7 cellular contexts compared by ENCODE assay signal in genomic region chr12:56721721-56722120, GRCh38. TPM values are rescaled to one million over a fixed set of nuclear protein-coding genes. Genes with fewer than 3 reads are reported as not detected.
DNase-seq lines count a peak whose midpoint lies in the region; ATAC-seq and TF ChIP-seq lines count a peak whose summit lies in the region.
"Had no signal": no experiment of that assay in that cellular context is flagged by ENCODE, and none has a peak within 500 bp of the region (broad histone marks: within the 10 kb centered on the region; RNA-seq: fewer than 3 reads in every experiment).

No MANE protein-coding gene starts in this region.

- POLR2A ChIA-PET in HCT116 (lab: Charles Lee), result no interaction called here

- H3K27me3 ChIP-seq in HCT116 (ENCODE audit: insufficient read depth, low read length), result no peaks in the 10 kb centered on the region

- no peak for TF ChIP-seq POLR2A in HCT116 (IDR thresholded peaks at IDR 0.05; ENCODE audit: borderline replicate concordance, extremely low read depth, insufficient read depth, insufficient read length)

- no peak overlapping the region for H3K4me3 ChIP-seq in HCT116 (replicated peaks in 1 of 2; ENCODE audit: low read depth in 1 of 2, low read length in 2 of 2)

- no peaks in the 10 kb centered on the region for H3K9me3 ChIP-seq in HCT116 (ENCODE audit: control insufficient read depth in 1 of 2, insufficient read depth in 1 of 2, low read depth in 1 of 2, low read length in 2 of 2)

- DNase-seq in HCT116 (ENCODE audit: low read depth, low spot score) (no peak), natural killer cell (no peak), ureter (ENCODE audit: low spot score) (no peak)
- no peak for DNase-seq in NK-92 treated with Interleukin-12 subunit alpha and Interleukin-12 subunit beta, amount 100 ng/mL, for 24 hours (lab: John Stamatoyannopoulos, UW)

- peaks cover 82% of the 10 kb centered on the region for H3K79me2 ChIP-seq in HCT116 (ENCODE audit: insufficient read depth, low read length)

- intact Hi-C loops in HCT116 (cut with micrococcal nuclease), result no loop called here
- intact Hi-C loops in natural killer cell (cut with micrococcal nuclease), result no loop called here

- H2AFZ ChIP-seq in HCT116 (ENCODE audit: low read depth, low read length, poor library complexity, severe bottlenecking), result no peak overlapping the region

- H3K27ac ChIP-seq in HCT116 (ENCODE audit: low read depth, low read length), result peak overlapping the region; percentile 23

- no peaks in the 10 kb centered on the region for H3K9me2 ChIP-seq in HCT116 (ENCODE audit: insufficient read depth)

- no peak for ATAC-seq in HCT116
- ATAC-seq in natural killer cell, result no peak
- no peak for ATAC-seq in GM21528 (IDR thresholded peaks at IDR 0.05; ENCODE audit: low FRiP score, unreplicated experiment)

- no peak for TF ChIP-seq RAD21 in HCT116 (IDR thresholded peaks at IDR 0.05; ENCODE audit: low read depth)

- BruUV-seq in HCT116 (replicated peaks; lab: Mats Ljungman, UMichigan), result no TSS peak

- H3K27me3 Mint-ChIP-seq in activated naive CD8-positive, alpha-beta T cell, result no peaks in the 10 kb centered on the region
- no peaks in the 10 kb centered on the region for H3K27me3 Mint-ChIP-seq in natural killer cell (ENCODE audit: low read depth in 2 of 2)

- peaks cover 38% of the 10 kb centered on the region; the same call in 1 of the 2 replicates for H4K20me1 ChIP-seq in HCT116 (ENCODE audit: insufficient read depth)

- TF ChIP-seq CTCF in HCT116 (IDR thresholded peaks at IDR 0.05 in 2 of 3, conservative IDR thresholded peaks at IDR 0.05 in 1 of 3; ENCODE audit: borderline replicate concordance in 1 of 3, insufficient read depth in 1 of 3, low read depth in 2 of 3, low read length in 2 of 3) (no peak), natural killer cell (IDR thresholded peaks at IDR 0.05) (no peak)

- peaks cover 26 to 61% of the 10 kb centered on the region in 2 experiments for H3K36me3 ChIP-seq in HCT116 (ENCODE audit: control insufficient read depth in 1 of 2, insufficient read depth in 2 of 2, low read length in 2 of 2)

- peaks cover 31% of the 10 kb centered on the region for H3K36me3 Mint-ChIP-seq in activated naive CD8-positive, alpha-beta T cell
- H3K36me3 Mint-ChIP-seq in natural killer cell, result peaks cover 16% of the 10 kb centered on the region

- CTCF ChIA-PET in HCT116 (lab: Charles Lee), result no interaction called here

- RAD21 ChIA-PET in HCT116 (lab: Charles Lee; ENCODE audit: low non-redundant PET in 1 of 2, low total read pairs in 2 of 2, uncharacterized antibody in 2 of 2, unreplicated experiment in 2 of 2), result no interaction called here

- H3K27ac Mint-ChIP-seq in activated naive CD8-positive, alpha-beta T cell, result peak overlapping the region; percentile 99
- H3K27ac Mint-ChIP-seq in natural killer cell, result peak overlapping the region; percentile 84 to 98

- peak overlapping the region; percentile 99 for H3K4me3 Mint-ChIP-seq in activated naive CD8-positive, alpha-beta T cell
- peak overlapping the region; percentile 1 for H3K4me3 Mint-ChIP-seq in natural killer cell

- H3K4me1 ChIP-seq in HCT116 (ENCODE audit: control insufficient read depth in 1 of 2, insufficient read depth in 2 of 2, low read length in 2 of 2), result peaks cover 21 to 42% of the 10 kb centered on the region in 2 experiments; a peak in 3 of 4 replicates

- H3K4me1 Mint-ChIP-seq in activated naive CD8-positive, alpha-beta T cell (ENCODE audit: low read depth), result peaks cover 67% of the 10 kb centered on the region
- H3K4me1 Mint-ChIP-seq in natural killer cell, result peaks cover 78 to 84% of the 10 kb centered on the region in 2 donors

- H3K9me3 Mint-ChIP-seq in activated naive CD8-positive, alpha-beta T cell (ENCODE audit: low read depth), result no peaks in the 10 kb centered on the region
- H3K9me3 Mint-ChIP-seq in natural killer cell, result no peaks in the 10 kb centered on the region

- peak overlapping the region; percentile 85; the same call in 1 of the 2 replicates for H3K4me2 ChIP-seq in HCT116 (ENCODE audit: low read length)

- H3K9ac ChIP-seq in HCT116 (ENCODE audit: low read length), result 0 out of 2 replicates have a peak overlapping the region, but pooled peaks have one; percentile 0

TF ChIP-seq in HCT116, 20 proteins besides CTCF, POLR2A, EP300 and RAD21:
- 0 out of 2 replicates have a peak, but pooled peaks have one; percentile 10 for TF ChIP-seq POLR2AphosphoS5 (IDR thresholded peaks at IDR 0.05; ENCODE audit: low read depth, low read length)
- TF ChIP-seq EZH2phosphoT487 (IDR thresholded peaks at IDR 0.05; ENCODE audit: borderline replicate concordance), result no peak
- TF ChIP-seq EGR1 (IDR thresholded peaks at IDR 0.05; ENCODE audit: low read depth), result no peak

RNA-seq across cellular contexts. Expression of gene NACA, which starts 3.4 kb away (rescaled TPM):
- total RNA-seq in HCT116 (2021; ENCODE audit: unreplicated experiment) (896 TPM), natural killer cell (100 to 1,000 TPM; 644 to 785 (median 695) TPM), ureter (1,021 TPM)
- 1,514 and 1,706 TPM in 2 replicates for polyA plus RNA-seq in HCT116 (2012)

RNA-seq across cellular contexts. Expression of gene PRIM1, which starts 30.4 kb away (rescaled TPM):
- total RNA-seq in HCT116 (2021; ENCODE audit: unreplicated experiment), result 53.3 TPM
- polyA plus RNA-seq in HCT116 (2012), result 21.0 and 30.9 TPM in 2 replicates
- 10 to 100 TPM; 10.1 to 11.9 (median 10.4) TPM for total RNA-seq in natural killer cell
- total RNA-seq in ureter, result 4.6 TPM

RNA-seq across cellular contexts. Expression of gene PTGES3, which starts 33.6 kb away (rescaled TPM):
- 404 TPM for total RNA-seq in HCT116 (2021; ENCODE audit: unreplicated experiment)
- 129 and 177 TPM in 2 replicates for polyA plus RNA-seq in HCT116 (2012)
- 10 to 100 TPM; 79.2 to 93.8 (median 93.4) TPM for total RNA-seq in natural killer cell
- 212 TPM for total RNA-seq in ureter

RNA-seq across cellular contexts. Expression of gene HSD17B6, which starts 41.4 kb away (rescaled TPM):
- total RNA-seq in HCT116 (2021; ENCODE audit: unreplicated experiment) (1.9 TPM), natural killer cell (1 to 10 TPM in 1 of 3 donors, under 1 TPM in 1, not detected in 1; 0.16 to 1.4 TPM), ureter (1.1 TPM)
- polyA plus RNA-seq in HCT116 (2012), result 1.8 and 2.1 TPM in 2 replicates
- total RNA-seq: mononuclear cell had no signal
